Comparison of ENCODE assay signal across 39 cellular contexts in the genomic region with DNA sequence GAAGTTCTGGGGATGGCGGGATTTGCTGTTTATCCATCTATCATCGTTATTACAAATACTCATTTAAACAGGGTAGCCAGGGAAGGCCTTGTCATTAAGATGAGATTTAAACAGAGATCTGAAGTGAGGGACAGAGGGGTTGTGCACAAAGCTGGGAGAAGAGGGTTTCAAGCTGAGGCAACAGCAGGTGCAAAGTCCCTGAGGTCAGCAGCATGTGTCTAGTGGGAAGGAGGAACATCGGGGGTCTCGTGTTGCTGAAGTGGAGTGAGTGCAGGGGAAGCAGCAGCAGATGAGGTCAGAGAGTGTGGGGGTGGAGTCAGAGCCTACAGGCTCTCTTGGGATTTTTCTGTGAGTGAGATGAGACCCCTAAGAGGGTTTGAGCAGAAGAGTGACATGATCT. TPM values are rescaled to one million over a fixed set of nuclear protein-coding genes. Genes with fewer than 3 reads are reported as not detected.
"Had no signal": no experiment of that assay in that cellular context is flagged by ENCODE, and none has a peak within 500 bp of the region (broad histone marks: within the 10 kb centered on the region; RNA-seq: fewer than 3 reads in every experiment).

No MANE protein-coding gene starts in this region.

- H3K4me1 ChIP-seq: Peyer's patch had no signal

- H3K36me3 ChIP-seq: brain microvascular endothelial cell, MG63, Peyer's patch, WERI-Rb-1 had no signal

- H3K4me3 ChIP-seq: MG63, Peyer's patch had no signal

- H3K9me3 ChIP-seq: MG63, Peyer's patch had no signal

- H3K27ac ChIP-seq: brain microvascular endothelial cell, Peyer's patch, WERI-Rb-1 had no signal

- ATAC-seq: activated CD8-positive, alpha-beta T cell treated with anti-CD3 and anti-CD28 coated beads for 36 hours; activated T-cell treated with anti-CD3 and anti-CD28 coated beads, Interleukin-2, amount 50 U/mL, for 72 hours; activated T-helper 17 cell treated with anti-CD3 and anti-CD28 coated beads, Interleukin-2, amount 50 U/mL, for 72 hours had no signal

- DNase-seq: activated CD4-positive, alpha-beta T cell treated with anti-CD3 and anti-CD28 coated beads for 1 hour; activated CD4-positive, alpha-beta T cell treated with anti-CD3 and anti-CD28 coated beads for 48 hours; activated CD4-positive, alpha-beta T cell treated with anti-CD3 and anti-CD28 coated beads, Interleukin-2, amount 50 U/mL, for 4 hours; activated CD4-positive, CD25-positive, alpha-beta regulatory T cell; activated CD8-positive, alpha-beta T cell treated with anti-CD3 and anti-CD28 coated beads for 36 hours; activated effector memory CD4-positive, alpha-beta T cell treated with anti-CD3 and anti-CD28 coated beads, Interleukin-2, amount 50 U/mL, for 16 hours; activated naive CD4-positive, alpha-beta T cell; activated naive CD4-positive, alpha-beta T cell treated with anti-CD3 and anti-CD28 coated beads, Interleukin-2, amount 50 U/mL, for 16 hours; activated naive CD8-positive, alpha-beta T cell treated with anti-CD3 and anti-CD28 coated beads for 36 hours; activated T-cell treated with anti-CD3 and anti-CD28 coated beads, Interleukin-2, amount 50 U/mL, for 1 hour; activated T-cell treated with anti-CD3 and anti-CD28 coated beads, Interleukin-2, amount 50 U/mL, for 72 hours; amniotic stem cell; aorta; brain microvascular endothelial cell; central memory CD4-positive, alpha-beta T cell; Kasumi-1; MG63; NCI-H1048; NCI-H1105 treated with DMSO at 0.1 percent for 48 hours; NCI-H1436; NCI-H1694; NCI-H1930; NCI-H2081 treated with DMSO at 0.1 percent for 48 hours; NCI-H345; NCI-H524 treated with DMSO at 0.1 percent for 48 hours; NCI-H774; NK-92 treated with Interleukin-12 subunit alpha and Interleukin-12 subunit beta, amount 100 ng/mL, for 24 hours; PC-3; Peyer's patch; Right ventricle myocardium superior; RPMI8226; SW 1271; T-helper 1 cell; T-helper 2 cell; T-helper 9 cell had no signal

RNA-seq across cellular contexts. Expression of gene CDH22, which starts 52.0 kb away (rescaled TPM):
- total RNA-seq: activated CD8-positive, alpha-beta memory T cell treated with anti-CD3 and anti-CD28 coated beads for 36 hours; activated CD8-positive, alpha-beta T cell treated with anti-CD3 and anti-CD28 coated beads for 36 hours; activated T-cell treated with anti-CD3 and anti-CD28 coated beads, Interleukin-2, amount 50 U/mL, for 72 hours; activated T-helper 17 cell treated with anti-CD3 and anti-CD28 coated beads, Interleukin-2, amount 50 U/mL, for 72 hours; aorta; NCI-H460; PC-3; Peyer's patch had no signal
